Comparison of ENCODE assay signal across 21 cellular contexts in the genomic region with DNA sequence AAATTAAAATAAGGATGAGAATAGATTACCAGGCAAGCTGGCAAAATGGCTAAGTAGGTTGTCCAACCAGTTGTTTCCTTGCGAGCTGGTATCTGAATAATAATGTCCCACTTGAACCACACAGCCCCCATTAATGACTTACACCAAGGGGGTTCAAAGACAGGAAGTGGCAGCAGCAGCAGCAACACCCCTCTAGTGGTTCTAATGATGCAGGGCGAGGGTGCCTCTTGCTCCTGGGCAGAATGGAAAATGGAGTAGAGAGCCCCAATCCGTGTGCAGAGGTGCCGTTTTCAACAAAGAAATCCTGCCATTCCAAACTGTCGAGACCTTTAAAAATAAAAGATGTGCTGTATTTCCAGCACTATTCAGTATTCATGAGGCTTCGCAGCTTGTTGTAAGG.
DNase-seq lines count a peak whose midpoint lies in the region; ATAC-seq, FAIRE-seq and TF ChIP-seq lines count a peak whose summit lies in the region.
"Had no signal": no experiment of that assay in that cellular context is flagged by ENCODE, and none has a peak within 500 bp of the region (broad histone marks: within the 10 kb centered on the region; RNA-seq: fewer than 3 reads in every experiment).

No MANE protein-coding gene starts in this region.

- H2BK20ac ChIP-seq in H9 (ENCODE audit: low read depth, low read length, poor library complexity, severe bottlenecking) (no peak overlapping the region), H1 (ENCODE audit: low read length) (no peak overlapping the region)

- H3K4me1 ChIP-seq in H9 (ENCODE audit: insufficient read depth, low read length): no peaks in the 10 kb centered on the region; the same call in 1 of the 2 replicates
- peaks cover 0 to 2% (median under 1%) of the 10 kb centered on the region in 4 experiments; a peak in 2 of 7 replicates for H3K4me1 ChIP-seq in H1 (replicated peaks in 1 of 4; ENCODE audit: control insufficient read depth in 3 of 4, insufficient read depth in 4 of 4, low read length in 3 of 4)
- H3K4me1 ChIP-seq: Caco-2 had no signal

- H3K27me3 ChIP-seq in H9 (ENCODE audit: insufficient read depth, low read length) (no peaks in the 10 kb centered on the region), H1 (replicated peaks in 1 of 4; ENCODE audit: control insufficient read depth in 3 of 4, extremely low read depth in 1 of 4, insufficient read depth in 3 of 4, low read length in 3 of 4) (no peaks in the 10 kb centered on the region), neural cell (ENCODE audit: insufficient read depth, low read depth, low read length) (no peaks in the 10 kb centered on the region)

- no peaks in the 10 kb centered on the region for H3K79me2 ChIP-seq in H9 (ENCODE audit: insufficient read depth, low read length)
- no peaks in the 10 kb centered on the region for H3K79me2 ChIP-seq in H1 (ENCODE audit: control insufficient read depth in 1 of 2, insufficient read depth in 2 of 2, low read length in 2 of 2)
- no peaks in the 10 kb centered on the region for H3K79me2 ChIP-seq in neural cell (replicated peaks; ENCODE audit: insufficient read depth, low read length)

- DNase-seq in H9 (no peak), H1 (ENCODE audit: low read depth in 1 of 2, low spot score in 2 of 2) (no peak), frontal cortex (ENCODE audit: low spot score in 2 of 2) (no peak), NCI-H2171 treated with DMSO at 0.1 percent for 48 hours (lab: John Stamatoyannopoulos, UW) (no peak)
- no peak for DNase-seq in stimulated activated effector memory CD8-positive, alpha-beta T cell treated with anti-CD3 and anti-CD28 coated beads, Interleukin-12 subunit alpha, Interleukin-12 subunit beta, amount 100 ng/mL, for 72 hours (ENCODE audit: low spot score in 2 of 2)
- DNase-seq: AML-193; Caco-2; CD4-positive, alpha-beta T cell; DMS153; DMS79; GF-D8; HFFc6; IMR-90; KBM-7 had no signal

- no peak overlapping the region for H3K4me2 ChIP-seq in H9 (ENCODE audit: insufficient read depth, insufficient read length, low read length)
- no peak overlapping the region for H3K4me2 ChIP-seq in H1 (ENCODE audit: insufficient read depth in 1 of 2, low read depth in 2 of 2, low read length in 2 of 2)
- H3K4me2 ChIP-seq in neural cell (ENCODE audit: low read length): no peak overlapping the region

- H3T11ph ChIP-seq in H9 (ENCODE audit: low read length): no peak overlapping the region

- WGBS in H9 (ENCODE audit: extremely low coverage, insufficient read length, low lambda C conversion rate): no CpG with 5 or more reads among the region's 6 CpGs
- WGBS in H1 (ENCODE audit: extremely low coverage in 1 of 2, insufficient coverage in 1 of 2, insufficient read length in 1 of 2, insufficient replicate concordance in 2 of 2, low coverage in 1 of 2, low lambda C conversion rate in 2 of 2, missing lambda C conversion rate in 1 of 2), 2 experiments: 62% methylated on average over 6 of the region's 6 CpGs; no CpG with 5 or more reads in 1 of the 2 experiments

- TF ChIP-seq POLR2A in H1 (IDR thresholded peaks at IDR 0.05; ENCODE audit: control extremely low read depth in 1 of 2, low read depth in 2 of 2, low read length in 2 of 2): no peak

- H4K8ac ChIP-seq in H9 (replicated peaks; ENCODE audit: insufficient read length, low read depth, low read length): no peak overlapping the region
- H4K8ac ChIP-seq in H1 (ENCODE audit: extremely low read depth, insufficient read depth, low read length): no peak overlapping the region

- H3K23me2 ChIP-seq in H9 (ENCODE audit: insufficient read length, low read depth, low read length, poor library complexity, severe bottlenecking) (no peaks in the 10 kb centered on the region), H1 (ENCODE audit: low read depth, low read length) (no peaks in the 10 kb centered on the region)

- no peak overlapping the region for H3K4me3 ChIP-seq in H1 (ENCODE audit: extremely low read depth in 1 of 4, insufficient read depth in 2 of 4, low read depth in 3 of 4, low read length in 4 of 4)
- H3K4me3 ChIP-seq in neural cell (ENCODE audit: low read length): peak overlapping the region; percentile 32

- H3K56ac ChIP-seq in H9 (ENCODE audit: insufficient read length, low read depth, low read length): no peak overlapping the region
- H3K56ac ChIP-seq in H1 (replicated peaks; ENCODE audit: insufficient read length, low read depth, low read length): no peak overlapping the region

- H2AFZ ChIP-seq in H9 (ENCODE audit: low read length): no peak overlapping the region
- 0 out of 2 replicates have a peak overlapping the region, but pooled peaks have one; percentile 12 for H2AFZ ChIP-seq in H1 (ENCODE audit: low read length)
- H2AFZ ChIP-seq in neural cell (ENCODE audit: low read depth, low read length): no peak overlapping the region

- H3K9me2 ChIP-seq in neural cell (ENCODE audit: insufficient read depth, low read length): no peaks in the 10 kb centered on the region

- no peaks in the 10 kb centered on the region for H3K27me3 Mint-ChIP-seq in H9 (ENCODE audit: low read depth)
- H3K27me3 Mint-ChIP-seq: CD4-positive, alpha-beta T cell had no signal

- TF ChIP-seq RAD21 in H1 (IDR thresholded peaks at IDR 0.05 in 1 of 2, conservative IDR thresholded peaks at IDR 0.05 in 1 of 2; ENCODE audit: low read depth in 2 of 2, low read length in 2 of 2) (peak; percentile 20 to 34; a peak in 3 of 4 replicates), neural cell (conservative IDR thresholded peaks at IDR 0.05) (peak; percentile 50)

- H3K27ac Mint-ChIP-seq in H9: no peak overlapping the region
- no peak overlapping the region for H3K27ac Mint-ChIP-seq in stimulated activated effector memory CD8-positive, alpha-beta T cell treated with anti-CD3 and anti-CD28 coated beads, Interleukin-12 subunit alpha, Interleukin-12 subunit beta, amount 100 ng/mL, for 72 hours
- H3K27ac Mint-ChIP-seq: CD4-positive, alpha-beta T cell; HFFc6 had no signal

- H2BK5ac ChIP-seq in H9 (ENCODE audit: insufficient read length, low read length): no peak overlapping the region
- no peak overlapping the region for H2BK5ac ChIP-seq in H1 (ENCODE audit: low read depth, low read length)

- no peak for FAIRE-seq in H1 (lab: Jason Lieb, UNC)
- FAIRE-seq in frontal cortex (lab: Jason Lieb, UNC): no peak
- FAIRE-seq: A204.1, D721Med, H54, HTR-8/SVneo had no signal

- H2AK5ac ChIP-seq in H9 (ENCODE audit: insufficient read length, low read length) (no peak overlapping the region), H1 (ENCODE audit: low read depth, low read length) (no peak overlapping the region)

- no peak overlapping the region for H3K27ac ChIP-seq in H9 (ENCODE audit: insufficient read length, low read depth, low read length)
- H3K27ac ChIP-seq in H1 (ENCODE audit: low read depth, low read length): no peak overlapping the region
- H3K27ac ChIP-seq in neural cell (ENCODE audit: low read length): peak overlapping the region; percentile 79
- H3K27ac ChIP-seq: C4-2B had no signal

- no peaks in the 10 kb centered on the region for H3K9me3 Mint-ChIP-seq in H9
- no peaks in the 10 kb centered on the region for H3K9me3 Mint-ChIP-seq in stimulated activated effector memory CD8-positive, alpha-beta T cell treated with anti-CD3 and anti-CD28 coated beads, Interleukin-12 subunit alpha, Interleukin-12 subunit beta, amount 100 ng/mL, for 72 hours
- H3K9me3 Mint-ChIP-seq: CD4-positive, alpha-beta T cell had no signal

- POLR2A ChIA-PET in H1 (lab: Charles Lee; ENCODE audit: partially characterized antibody): no interaction called here

- ATAC-seq in stimulated activated effector memory CD8-positive, alpha-beta T cell treated with anti-CD3 and anti-CD28 coated beads, Interleukin-12 subunit alpha, Interleukin-12 subunit beta, amount 100 ng/mL, for 72 hours: no peak
- ATAC-seq: HCT116 had no signal

- CTCF ChIA-PET in H1 (lab: Charles Lee; ENCODE audit: partially characterized antibody): interaction anchor here (0.6 to 6.5 kb wide), 3 partner anchors 17 to 878 kb away, joined by 3 to 31 read pairs (median 6); no protein-coding TSS in a partner anchor

- H3K23ac ChIP-seq in H9 (ENCODE audit: insufficient read length, low read depth, low read length) (no peak overlapping the region), H1 (ENCODE audit: insufficient read length) (no peak overlapping the region)

- H3K9ac ChIP-seq in H9 (ENCODE audit: extremely low read depth, insufficient read length, low read length) (no peak overlapping the region), H1 (replicated peaks in 1 of 4; ENCODE audit: extremely low read depth in 1 of 4, low read depth in 3 of 4, low read length in 3 of 4) (no peak overlapping the region), neural cell (ENCODE audit: low read length) (peak overlapping the region; percentile 40)

- H4K20me1 ChIP-seq in H9 (ENCODE audit: control insufficient read depth, insufficient read depth, insufficient read length): no peaks in the 10 kb centered on the region
- no peaks in the 10 kb centered on the region for H4K20me1 ChIP-seq in H1 (replicated peaks in 1 of 2; ENCODE audit: control insufficient read depth in 1 of 2, insufficient read depth in 2 of 2, low read length in 2 of 2)
- H4K20me1 ChIP-seq in neural cell (ENCODE audit: insufficient read depth): no peaks in the 10 kb centered on the region

- 0 out of 2 replicates have a peak overlapping the region, but pooled peaks have one; percentile 46 for H3K14ac ChIP-seq in H9 (ENCODE audit: insufficient read depth, low read length)
- H3K14ac ChIP-seq in H1 (ENCODE audit: insufficient read length): no peak overlapping the region

- H3K9me3 ChIP-seq in H9 (ENCODE audit: control insufficient read depth, low read depth, low read length) (no peaks in the 10 kb centered on the region), H1 (ENCODE audit: insufficient read depth in 2 of 2, low read depth in 1 of 2, low read length in 1 of 2) (no peaks in the 10 kb centered on the region), neural cell (ENCODE audit: low read length) (no peaks in the 10 kb centered on the region)
- H3K9me3 ChIP-seq: Caco-2 had no signal

- no peak overlapping the region for H3K4ac ChIP-seq in H9 (ENCODE audit: low read depth, low read length)
- no peak overlapping the region for H3K4ac ChIP-seq in H1 (replicated peaks; ENCODE audit: insufficient read length, low read depth, low read length)

- no peak overlapping the region for H4K5ac ChIP-seq in H9 (ENCODE audit: insufficient read length, low read depth, low read length)
- H4K5ac ChIP-seq in H1 (ENCODE audit: insufficient read length, low read depth, low read length): no peak overlapping the region

- no peaks in the 10 kb centered on the region for H3K36me3 Mint-ChIP-seq in H9 (ENCODE audit: insufficient read depth in 1 of 3, low read depth in 3 of 3)
- H3K36me3 Mint-ChIP-seq in stimulated activated effector memory CD8-positive, alpha-beta T cell treated with anti-CD3 and anti-CD28 coated beads, Interleukin-12 subunit alpha, Interleukin-12 subunit beta, amount 100 ng/mL, for 72 hours: no peaks in the 10 kb centered on the region

- H3K79me1 ChIP-seq in H9 (ENCODE audit: insufficient read depth, low read depth, low read length, poor library complexity, severe bottlenecking) (no peaks in the 10 kb centered on the region), H1 (ENCODE audit: low read depth, low read length) (no peaks in the 10 kb centered on the region)

- H3K36me3 ChIP-seq in H1 (ENCODE audit: control insufficient read depth in 2 of 4, insufficient read depth in 4 of 4, low read length in 3 of 4): no peaks in the 10 kb centered on the region
- H3K36me3 ChIP-seq in neural cell (ENCODE audit: insufficient read depth, low read length): no peaks in the 10 kb centered on the region

- TF ChIP-seq CTCF in H9 (conservative IDR thresholded peaks at IDR 0.05): peak; percentile 42; the same call in 2 of the 3 replicates
- TF ChIP-seq CTCF in H1 (IDR thresholded peaks at IDR 0.05; ENCODE audit: control extremely low read depth in 1 of 3, insufficient read depth in 1 of 3, low read depth in 1 of 3, low read length in 3 of 3): peak; percentile 12 to 40 (median 40); a peak in 3 of 4 replicates
- peak; percentile 53 for TF ChIP-seq CTCF in neural cell (IDR thresholded peaks at IDR 0.05; ENCODE audit: poor library complexity, severe bottlenecking)

- H4K91ac ChIP-seq in H9 (ENCODE audit: insufficient read length, low read depth, low read length) (no peak overlapping the region), H1 (replicated peaks; ENCODE audit: insufficient read length, low read length) (no peak overlapping the region)

- H2BK15ac ChIP-seq in H9 (ENCODE audit: low read depth, low read length) (no peak overlapping the region), H1 (ENCODE audit: low read length) (no peak overlapping the region)

- no peaks in the 10 kb centered on the region for H3F3A ChIP-seq in neural cell (ENCODE audit: insufficient read depth, low read length, poor library complexity, severe bottlenecking)

- H3K18ac ChIP-seq in H9 (ENCODE audit: insufficient read length, low read depth, low read length): no peak overlapping the region
- no peak overlapping the region for H3K18ac ChIP-seq in H1 (ENCODE audit: extremely low read depth, low read length)

- no peak overlapping the region for H2BK12ac ChIP-seq in H9 (ENCODE audit: insufficient read length, low read depth, low read length)
- H2BK12ac ChIP-seq in H1 (ENCODE audit: low read depth, low read length): no peak overlapping the region

- no peak for TF ChIP-seq EP300 in H1 (IDR thresholded peaks at IDR 0.05; ENCODE audit: borderline replicate concordance in 1 of 2, low read depth in 2 of 2, low read length in 2 of 2)
- TF ChIP-seq EP300 in neural cell (conservative IDR thresholded peaks at IDR 0.05; ENCODE audit: poor library complexity, severe bottlenecking): no peak

- H3K4me3 Mint-ChIP-seq in H9: no peak overlapping the region
- H3K4me3 Mint-ChIP-seq in stimulated activated effector memory CD8-positive, alpha-beta T cell treated with anti-CD3 and anti-CD28 coated beads, Interleukin-12 subunit alpha, Interleukin-12 subunit beta, amount 100 ng/mL, for 72 hours: no peak overlapping the region
- H3K4me3 Mint-ChIP-seq: CD4-positive, alpha-beta T cell; HFFc6 had no signal

- H2BK120ac ChIP-seq in H9 (ENCODE audit: low read depth, low read length, poor library complexity, severe bottlenecking) (no peak overlapping the region), H1 (replicated peaks; ENCODE audit: low read depth, low read length) (no peak overlapping the region)

- peaks cover 8 to 12% of the 10 kb centered on the region in 2 experiments for H3K4me1 Mint-ChIP-seq in H9
- H3K4me1 Mint-ChIP-seq in stimulated activated effector memory CD8-positive, alpha-beta T cell treated with anti-CD3 and anti-CD28 coated beads, Interleukin-12 subunit alpha, Interleukin-12 subunit beta, amount 100 ng/mL, for 72 hours: no peaks in the 10 kb centered on the region
